8 cellular contexts compared by ENCODE assay signal in the genomic region with DNA sequence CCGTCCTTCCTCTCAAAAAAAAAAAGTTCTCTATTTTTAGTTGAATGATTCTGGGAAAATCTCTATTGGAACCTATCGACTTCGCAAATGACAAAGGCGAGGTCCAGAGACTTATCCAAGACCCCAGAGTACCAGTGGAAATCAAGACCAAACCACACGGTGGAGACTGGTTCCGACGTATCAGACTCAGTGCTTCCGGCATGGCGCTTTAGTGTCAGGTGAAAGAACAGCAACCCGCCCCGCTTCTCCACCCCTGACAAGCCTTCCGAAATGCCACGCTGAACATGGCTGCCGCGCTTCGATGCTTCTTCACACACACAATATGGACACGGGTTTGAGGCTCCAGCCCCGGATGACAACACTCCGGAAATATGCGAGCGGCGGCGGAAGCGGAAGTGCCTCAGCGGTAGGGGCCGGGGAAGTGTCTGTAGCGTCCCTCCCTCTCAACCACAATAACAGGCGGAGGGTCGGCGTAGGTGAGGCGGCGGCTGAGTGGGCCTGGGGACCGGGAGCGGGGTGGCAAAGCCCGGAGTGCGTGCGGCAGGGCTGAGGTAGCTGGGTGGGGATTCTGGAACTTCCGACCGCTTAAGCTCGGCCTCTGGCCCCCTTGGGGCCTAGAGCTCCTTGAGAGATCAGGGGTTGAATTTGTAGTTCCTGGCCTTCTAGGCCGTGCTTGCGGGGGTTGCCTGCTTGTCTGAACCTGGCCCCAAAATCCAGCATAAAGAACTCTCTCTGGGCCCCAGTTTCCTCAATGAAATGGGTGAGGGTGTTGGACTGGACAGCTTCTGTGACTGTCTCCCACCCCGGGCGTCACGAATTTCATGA. TPM values are rescaled to one million over a fixed set of nuclear protein-coding genes. Genes with fewer than 3 reads are reported as not detected.
DNase-seq lines count a peak whose midpoint lies in the region; ATAC-seq and TF ChIP-seq lines count a peak whose summit lies in the region.

A gene with protein sequence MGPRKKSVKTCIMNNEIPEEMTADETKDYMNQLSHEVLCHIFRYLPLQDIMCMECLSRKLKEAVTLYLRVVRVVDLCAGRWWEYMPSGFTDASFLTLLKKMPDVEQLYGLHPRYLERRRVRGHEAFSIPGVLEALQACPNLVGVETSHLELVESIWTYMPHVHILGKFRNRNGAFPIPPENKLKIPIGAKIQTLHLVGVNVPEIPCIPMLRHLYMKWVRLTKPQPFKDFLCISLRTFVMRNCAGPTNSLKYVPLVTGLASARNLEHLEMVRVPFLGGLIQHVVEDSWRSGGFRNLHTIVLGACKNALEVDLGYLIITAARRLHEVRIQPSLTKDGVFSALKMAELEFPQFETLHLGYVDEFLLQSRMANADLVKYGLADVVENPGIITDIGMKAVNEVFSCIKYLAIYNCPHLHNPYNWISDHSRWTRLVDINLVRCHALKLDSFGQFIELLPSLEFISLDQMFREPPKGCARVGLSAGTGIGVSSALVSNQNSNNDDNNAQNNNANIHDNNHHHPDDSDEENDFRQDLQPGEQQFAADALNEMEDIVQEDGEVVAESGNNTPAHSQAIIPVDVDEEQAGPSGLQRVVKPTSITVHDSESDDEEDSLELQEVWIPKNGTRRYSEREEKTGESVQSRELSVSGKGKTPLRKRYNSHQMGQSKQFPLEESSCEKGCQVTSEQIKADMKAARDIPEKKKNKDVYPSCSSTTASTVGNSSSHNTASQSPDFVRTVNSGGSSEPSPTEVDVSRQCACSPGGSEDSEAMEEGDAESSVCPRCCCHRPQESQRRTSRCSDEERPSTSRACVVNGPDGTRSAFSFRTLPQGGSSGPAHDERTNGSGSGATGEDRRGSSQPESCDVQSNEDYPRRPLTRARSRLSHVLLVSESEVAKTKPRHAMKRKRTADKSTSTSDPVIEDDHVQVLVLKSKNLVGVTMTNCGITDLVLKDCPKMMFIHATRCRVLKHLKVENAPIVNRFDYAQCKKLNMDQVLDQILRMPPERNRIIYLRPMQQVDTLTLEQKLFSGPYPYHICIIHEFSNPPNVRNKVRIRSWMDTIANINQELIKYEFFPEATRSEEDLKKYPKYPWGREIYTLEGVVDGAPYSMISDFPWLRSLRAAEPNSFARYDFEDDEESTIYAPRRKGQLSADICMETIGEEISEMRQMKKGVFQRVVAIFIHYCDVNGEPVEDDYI (plus strand): TSS at position 395 of the 825 bp plus-strand sequence. CDS start 10,819 bp downstream, outside the sequence.

- DNase-seq in DND-41 (peak; percentile 97), Peyer's patch (peak; percentile 95 to 99 (median 98))
- DNase-seq in activated T-cell treated with anti-CD3 and anti-CD28 coated beads, Interleukin-2, amount 50 U/mL, for 48 hours: peak; percentile 96 to 97
- DNase-seq in stimulated activated CD8-positive, alpha-beta memory T cell treated with anti-CD3 and anti-CD28 coated beads, Interleukin-7, amount 100 ng/mL, for 24 hours (ENCODE audit: low read depth): peak; percentile 94

- no peaks in the 10 kb centered on the region for H3K27me3 ChIP-seq in DND-41 (ENCODE audit: insufficient read depth, low read length, poor library complexity)
- H3K27me3 ChIP-seq in KMS-11 (ENCODE audit: insufficient read depth, low read depth): no peaks in the 10 kb centered on the region
- H3K27me3 ChIP-seq in Peyer's patch: no peaks in the 10 kb centered on the region
- H3K27me3 ChIP-seq in muscle layer of colon (ENCODE audit: control insufficient read depth in 1 of 2, insufficient read depth in 2 of 2, low read length in 2 of 2): no peaks in the 10 kb centered on the region

- H3K36me3 ChIP-seq in DND-41 (ENCODE audit: insufficient read depth, low read length) (0 out of 2 replicates have a peak, but pooled peaks cover 4% of the 10 kb centered on the region), KMS-11 (ENCODE audit: insufficient read depth) (no peaks in the 10 kb centered on the region), Peyer's patch (no peaks in the 10 kb centered on the region), muscle layer of colon (ENCODE audit: insufficient read depth, low read length) (no peaks in the 10 kb centered on the region)

- peak within 1 kb of the TSS; percentile 81 for H2AFZ ChIP-seq in DND-41 (ENCODE audit: low read depth, low read length)
- peak within 1 kb of the TSS; percentile 75 for H2AFZ ChIP-seq in KMS-11 (ENCODE audit: low read depth)

- peak; percentile 80 to 86 for TF ChIP-seq POLR2A in Peyer's patch (IDR thresholded peaks at IDR 0.05)

- H3K4me3 ChIP-seq in DND-41 (ENCODE audit: low read depth in 1 of 2, low read length in 2 of 2): peak within 1 kb of the TSS; percentile 74 to 89
- peak within 1 kb of the TSS; percentile 57 for H3K4me3 ChIP-seq in KMS-11 (IDR thresholded peaks at IDR 0.05; ENCODE audit: insufficient read depth, low read depth, low read length)
- H3K4me3 ChIP-seq in Peyer's patch: peak within 1 kb of the TSS; percentile 71 to 89 (median 80)
- peak within 1 kb of the TSS; percentile 88 to 92 for H3K4me3 ChIP-seq in muscle layer of colon (ENCODE audit: low read depth in 1 of 2, low read length in 2 of 2)

- TF ChIP-seq CTCF in DND-41 (IDR thresholded peaks at IDR 0.05; ENCODE audit: borderline replicate concordance, extremely low read depth, low read length, poor library complexity, severe bottlenecking) (peak; percentile 19), KMS-11 (conservative IDR thresholded peaks at IDR 0.05; ENCODE audit: low read depth, low read length) (no peak), Peyer's patch (IDR thresholded peaks at IDR 0.05) (peak in 3 of 6 experiments; percentile 23 to 30 (median 26))

- H4K20me1 ChIP-seq in DND-41 (ENCODE audit: insufficient read depth, low read length): peaks cover 20% of the 10 kb centered on the region; the same call in 1 of the 2 replicates
- no peaks in the 10 kb centered on the region for H4K20me1 ChIP-seq in KMS-11 (ENCODE audit: insufficient read depth)

- H3K79me2 ChIP-seq in DND-41 (ENCODE audit: insufficient read depth, low read length) (peaks cover 49% of the 10 kb centered on the region), KMS-11 (ENCODE audit: insufficient read depth, low read depth) (peaks cover 37% of the 10 kb centered on the region)

- H3K9me3 ChIP-seq in DND-41 (ENCODE audit: insufficient read depth, low read length, severe bottlenecking) (no peaks in the 10 kb centered on the region), Peyer's patch (no peaks in the 10 kb centered on the region), muscle layer of colon (ENCODE audit: low read length) (no peaks in the 10 kb centered on the region)

- ATAC-seq in DND-41 (ENCODE audit: insufficient read depth, low read depth): peak; percentile 97
- ATAC-seq in GM21737 (IDR thresholded peaks at IDR 0.05; ENCODE audit: unreplicated experiment): peak; percentile 99
- peak; percentile 99 for ATAC-seq in esophagus mucosa

- H3K4me2 ChIP-seq in DND-41 (ENCODE audit: insufficient read depth, low read length): peak within 1 kb of the TSS; percentile 89
- H3K4me2 ChIP-seq in KMS-11: peak within 1 kb of the TSS; percentile 91

- peak within 1 kb of the TSS; percentile 79 for H3K27ac ChIP-seq in DND-41 (ENCODE audit: low read length)
- peak within 1 kb of the TSS; percentile 55 for H3K27ac ChIP-seq in KMS-11
- peak within 1 kb of the TSS; percentile 85 to 93 (median 90) for H3K27ac ChIP-seq in Peyer's patch
- H3K27ac ChIP-seq in muscle layer of colon (ENCODE audit: low read depth, low read length): peak within 1 kb of the TSS; percentile 73

- H3K4me1 ChIP-seq in DND-41 (ENCODE audit: insufficient read depth, low read length): peaks cover 52% of the 10 kb centered on the region
- H3K4me1 ChIP-seq in KMS-11 (ENCODE audit: low read depth, poor library complexity, severe bottlenecking): peaks cover 16% of the 10 kb centered on the region
- H3K4me1 ChIP-seq in Peyer's patch: peaks cover 5 to 27% (median 8%) of the 10 kb centered on the region in 4 donors
- H3K4me1 ChIP-seq in muscle layer of colon (ENCODE audit: insufficient read depth, low read length): peaks cover 35% of the 10 kb centered on the region

- peak within 1 kb of the TSS; percentile 76 for H3K9ac ChIP-seq in DND-41 (ENCODE audit: low read depth, low read length)
- H3K9ac ChIP-seq in KMS-11: peak within 1 kb of the TSS; percentile 76
- peak within 1 kb of the TSS; percentile 92 for H3K9ac ChIP-seq in muscle layer of colon (ENCODE audit: low read length)

RNA-seq across cellular contexts. Expression of the gene that starts here (rescaled TPM):
- total RNA-seq in Peyer's patch (10 to 100 TPM; 52.2 to 91.6 (median 64.5) TPM), esophagus mucosa (22.4 TPM)

Comparison
In these comparisons a context has a peak if more than half of its experiments do, and no peak if none do; other contexts are left out.
1. Peak in every context shown above with its lines: DNase-seq, ATAC-seq, H3K4me3 ChIP-seq and H3K27ac ChIP-seq.